ENCODE assay signal across 8 cellular contexts in genomic region chr3:58008140-58009025, GRCh38. TPM values are rescaled to one million over a fixed set of nuclear protein-coding genes. Genes with fewer than 3 reads are reported as not detected.
A peak's percentile ranks its signal among the peaks of the same experiment; 100 is the strongest.
DNase-seq lines count a peak whose midpoint lies in the region; ATAC-seq and TF ChIP-seq lines count a peak whose summit lies in the region.

FLNB (plus strand) TSS chr3:58008422; CDS start chr3:58008565, 143 bp downstream.

- peak; percentile 64 for TF ChIP-seq CTCF in AG10803 (conservative IDR thresholded peaks at IDR 0.05; ENCODE audit: low read length)
- peak; percentile 83 for TF ChIP-seq CTCF in fibroblast of the aortic adventitia (IDR thresholded peaks at IDR 0.05; ENCODE audit: insufficient read depth, low read length)
- TF ChIP-seq CTCF in nephron progenitor cell (IDR thresholded peaks at IDR 0.05) = peak; percentile 52
- TF ChIP-seq CTCF in stomach (IDR thresholded peaks at IDR 0.05) = peak in 5 of 7 experiments; percentile 73 to 94 (median 82)

- DNase-seq in AG10803 (ENCODE audit: low read depth) (peak; percentile 50), RPMI7951 (ENCODE audit: low read depth) (peak; percentile 67), fibroblast of the aortic adventitia (ENCODE audit: low read depth) (peak; percentile 62), nephron progenitor cell (peak; percentile 86), stomach (peak; percentile 77)
- DNase-seq in activated T-helper 9 cell treated with anti-CD3 and anti-CD28 coated beads, Interleukin-2, amount 50 U/mL, for 16 hours (ENCODE audit: low read depth) = peak; percentile 70

- WGBS in stomach, 5 donors = 0 to 1% (median 0%) methylated on average over 23 to 91 of the region's 91 CpGs

- intact Hi-C loops in stomach (cut with DNase I; ENCODE audit: low total_unique reads) = loop anchor here (10.0 kb wide), 1 partner anchor 166 kb away; no protein-coding TSS in a partner anchor

- H3K27me3 ChIP-seq in stomach = no peaks in the 10 kb centered on the region

- no peaks in the 10 kb centered on the region for H3K36me3 Mint-ChIP-seq in nephron progenitor cell (ENCODE audit: low read depth)

- H3K9me3 Mint-ChIP-seq in nephron progenitor cell = no peaks in the 10 kb centered on the region

- no peak for TF ChIP-seq POLR2A in stomach (IDR thresholded peaks at IDR 0.05)

- peaks cover 5% of the 10 kb centered on the region for H3K27me3 Mint-ChIP-seq in nephron progenitor cell (ENCODE audit: low read depth, poor library complexity)

- H3K4me3 ChIP-seq in AG10803 (ENCODE audit: low read length) (peak within 1 kb of the TSS; percentile 100), fibroblast of the aortic adventitia (ENCODE audit: low read depth, low read length) (peak within 1 kb of the TSS; percentile 100), stomach (peak within 1 kb of the TSS; percentile 69 to 94 (median 88))

- TF ChIP-seq EP300 in stomach (IDR thresholded peaks at IDR 0.05) = no peak

- peaks cover 25 to 54% (median 37%) of the 10 kb centered on the region in 4 donors for H3K4me1 ChIP-seq in stomach

- peak within 1 kb of the TSS; percentile 86 to 90 (median 89) for H3K27ac ChIP-seq in stomach

- no peaks in the 10 kb centered on the region for H3K9me3 ChIP-seq in stomach

- H3K36me3 ChIP-seq in stomach = no peaks in the 10 kb centered on the region

- H3K27ac Mint-ChIP-seq in nephron progenitor cell = no peak within 1 kb of the TSS

- peaks cover 41% of the 10 kb centered on the region for H3K4me1 Mint-ChIP-seq in nephron progenitor cell

- H3K4me3 Mint-ChIP-seq in nephron progenitor cell = peak within 1 kb of the TSS; percentile 86

- ATAC-seq in GM18907 (IDR thresholded peaks at IDR 0.05; ENCODE audit: unreplicated experiment) (peak; percentile 72), HG03432 (IDR thresholded peaks at IDR 0.05; ENCODE audit: unreplicated experiment) (peak; percentile 75)

RNA-seq across cellular contexts. Expression of gene FLNB, which starts in this region (rescaled TPM):
- total RNA-seq in RPMI7951 (2014; rRNA removed; shearing (Covaris generic)) = 104 TPM in 2 replicates
- total RNA-seq in fibroblast of the aortic adventitia (ENCODE audit: low replicate concordance) = 44.0 and 69.0 TPM in 2 replicates
- 100 to 1,000 TPM in 3 of 5 donors, 10 to 100 TPM in 2; 51.3 to 204 (median 112) TPM for total RNA-seq in stomach
- 10 to 100 TPM; 38.2 to 76.2 (median 45.1) TPM for polyA plus RNA-seq in stomach

Comparison
In these comparisons a context has a peak if more than half of its experiments do, and no peak if none do; other contexts are left out.
1. Peak in every context shown above with its lines: DNase-seq, ATAC-seq, H3K4me3 ChIP-seq and H3K27ac ChIP-seq.